ENCODE assay signal across 1 cellular context in the genomic region with DNA sequence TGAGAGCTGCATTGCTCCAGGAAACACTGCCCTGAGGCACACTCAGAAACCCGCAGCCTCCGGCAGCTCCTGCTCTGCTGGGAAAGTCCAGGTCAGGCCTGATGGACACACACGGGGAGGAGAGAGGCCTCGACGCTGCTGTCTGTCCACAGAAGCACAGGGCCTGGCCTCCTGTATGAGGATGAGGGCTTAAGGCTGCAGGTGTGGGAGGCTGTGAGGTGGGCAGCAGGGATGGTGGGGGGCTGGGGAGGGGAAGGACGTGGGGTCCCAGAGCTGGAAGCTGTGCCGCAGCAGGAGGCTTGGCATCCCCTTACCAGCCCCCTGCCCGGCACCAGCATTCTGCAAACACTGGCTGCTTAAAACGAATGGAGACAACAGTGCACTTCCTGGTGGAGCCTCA.
TF ChIP-seq lines count a peak whose summit lies in the region.

No MANE protein-coding gene starts in this region.

TF ChIP-seq in HepG2, 621 proteins besides CTCF, POLR2A, EP300 and RAD21:
- TF ChIP-seq NFRKB (IDR thresholded peaks at IDR 0.05) (no peak), DMTF1 (CRISPR knock-in tag; IDR thresholded peaks at IDR 0.05) (no peak), HNRNPLL (IDR thresholded peaks at IDR 0.05; ENCODE audit: low read depth, low read length, poor library complexity, severe bottlenecking) (no peak), ZBED4 (CRISPR knock-in tag; IDR thresholded peaks at IDR 0.05; ENCODE audit: borderline replicate concordance) (no peak)
- TF ChIP-seq, protein P1, sequence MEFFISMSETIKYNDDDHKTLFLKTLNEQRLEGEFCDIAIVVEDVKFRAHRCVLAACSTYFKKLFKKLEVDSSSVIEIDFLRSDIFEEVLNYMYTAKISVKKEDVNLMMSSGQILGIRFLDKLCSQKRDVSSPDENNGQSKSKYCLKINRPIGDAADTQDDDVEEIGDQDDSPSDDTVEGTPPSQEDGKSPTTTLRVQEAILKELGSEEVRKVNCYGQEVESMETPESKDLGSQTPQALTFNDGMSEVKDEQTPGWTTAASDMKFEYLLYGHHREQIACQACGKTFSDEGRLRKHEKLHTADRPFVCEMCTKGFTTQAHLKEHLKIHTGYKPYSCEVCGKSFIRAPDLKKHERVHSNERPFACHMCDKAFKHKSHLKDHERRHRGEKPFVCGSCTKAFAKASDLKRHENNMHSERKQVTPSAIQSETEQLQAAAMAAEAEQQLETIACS (CRISPR knock-in tag; IDR thresholded peaks at IDR 0.05): no peak
TF ChIP-seq in HepG2: peak in this region for 0.
